In the genomic region with DNA sequence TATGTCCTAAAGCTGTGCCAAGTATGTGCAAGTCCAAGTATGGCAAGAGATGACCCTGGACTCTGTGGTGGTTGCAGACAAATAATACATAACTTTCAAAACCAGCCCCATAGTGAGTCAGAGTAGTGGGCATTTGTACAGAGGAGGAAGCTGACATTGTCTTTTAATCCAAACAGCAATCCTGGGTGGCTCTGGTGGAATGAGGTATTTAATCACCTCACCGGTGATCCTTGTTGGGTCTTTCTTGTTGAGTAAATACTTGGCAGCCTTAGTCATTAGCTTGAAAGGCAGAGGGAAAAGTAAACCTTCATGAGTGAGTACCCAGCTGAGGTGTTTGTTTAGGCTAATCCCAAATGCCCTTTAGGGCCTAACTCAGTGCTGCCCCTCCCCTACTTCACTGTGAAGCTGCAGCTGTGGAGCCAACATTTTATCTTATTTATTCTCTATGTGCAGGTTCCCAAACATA, we compare ENCODE assay signal across 9 cellular contexts.
DNase-seq lines count a peak whose midpoint lies in the region; TF ChIP-seq lines count a peak whose summit lies in the region.
"Had no signal": no experiment of that assay in that cellular context is flagged by ENCODE, and none has a peak within 500 bp of the region (broad histone marks: within the 10 kb centered on the region; RNA-seq: fewer than 3 reads in every experiment).

No MANE protein-coding gene starts in this region.

- no peak for TF ChIP-seq POLR2A in NB4 (IDR thresholded peaks at IDR 0.05; ENCODE audit: extremely low read depth, insufficient read length)

- peak; percentile 44 for DNase-seq in COLO668 (lab: John Stamatoyannopoulos, UW; ENCODE audit: unreplicated experiment)
- DNase-seq in NB4 (ENCODE audit: low read depth), result peak; percentile 3
- peak; percentile 92 for DNase-seq in SW480 (ENCODE audit: low spot score)
- peak; percentile 98 for DNase-seq in kidney glomerular epithelial cell (lab: John Stamatoyannopoulos, UW)
- no peak for DNase-seq in cerebellum (ENCODE audit: low spot score)
- no peak for DNase-seq in hypothalamus (lab: John Stamatoyannopoulos, UW)
- DNase-seq in HUDEP-2 (lab: John Stamatoyannopoulos, UW; ENCODE audit: unreplicated experiment in 76 of 76), result no peak
- no peak for DNase-seq in Ammon's horn (ENCODE audit: low spot score)

- no peak for TF ChIP-seq CTCF in NB4 (IDR thresholded peaks at IDR 0.05; ENCODE audit: low read depth, low read length)

- no peak overlapping the region for H3K4me3 ChIP-seq in NB4 (ENCODE audit: low read depth, low read length)
- H3K4me3 ChIP-seq: SK-N-MC had no signal

Comparison
In these comparisons a context has a peak if more than half of its experiments do, and no peak if none do; other contexts are left out.
1. DNase-seq: peak in COLO668 (single experiment), NB4 (single experiment), SW480 (single experiment) and kidney glomerular epithelial cell (single experiment); none in cerebellum (single experiment), hypothalamus (0 of 51), HUDEP-2 (0 of 76) and Ammon's horn (single experiment).